In the genomic region with DNA sequence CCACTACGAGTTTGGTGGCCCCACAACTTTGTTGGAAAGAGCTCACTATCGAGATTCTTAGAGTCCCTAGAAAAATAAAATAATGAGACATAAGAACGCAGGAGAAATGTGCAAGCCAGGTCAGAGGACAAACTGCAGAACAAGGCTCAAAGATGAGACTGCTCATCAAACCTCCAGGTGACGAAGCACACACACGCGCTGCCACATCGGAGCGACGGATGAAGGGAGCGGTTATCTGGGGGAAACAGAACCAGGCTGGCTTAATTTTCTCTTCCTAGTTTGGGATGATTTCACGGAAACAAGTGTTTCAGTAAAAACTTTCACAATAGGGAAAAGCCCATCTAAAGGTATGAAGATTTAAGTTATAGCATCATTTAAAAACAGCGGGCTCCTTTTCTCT, we compare ENCODE assay signal across 34 cellular contexts.
A peak's percentile ranks its signal among the peaks of the same experiment; 100 is the strongest.
DNase-seq lines count a peak whose midpoint lies in the region; ATAC-seq, FAIRE-seq and TF ChIP-seq lines count a peak whose summit lies in the region.
"Had no signal": no experiment of that assay in that cellular context is flagged by ENCODE, and none has a peak within 500 bp of the region (broad histone marks: within the 10 kb centered on the region; RNA-seq: fewer than 3 reads in every experiment).

No MANE protein-coding gene starts in this region.

- CTCF ChIA-PET in K562 (lab: Yijun Ruan, JAX; ENCODE audit: low intra/inter-chr PET ratio), result no interaction called here

- H3K9me1 ChIP-seq in K562 (ENCODE audit: control insufficient read depth, insufficient read depth, low read length), result no peaks in the 10 kb centered on the region

- 27% methylated on average over 12 of the region's 12 CpGs for WGBS in K562 (ENCODE audit: insufficient coverage, low coverage, missing lambda C conversion rate)

- peaks cover 13 to 14% of the 10 kb centered on the region in 2 experiments; a peak in 4 of 5 replicates for H3K4me1 ChIP-seq in K562 (replicated peaks in 1 of 2; ENCODE audit: control insufficient read depth in 2 of 2, insufficient read depth in 2 of 2, low read length in 2 of 2)
- H3K4me1 ChIP-seq: BE2C, Caco-2 had no signal

- peak; percentile 15 for DNase-seq in activated CD8-positive, alpha-beta memory T cell treated with anti-CD3 and anti-CD28 coated beads, Interleukin-2, amount 50 U/mL, for 48 hours
- no peak for DNase-seq in activated CD8-positive, alpha-beta memory T cell treated with anti-CD3 and anti-CD28 coated beads, Interleukin-2, amount 50 U/mL, for 4 hours
- DNase-seq in CD14-positive monocyte (ENCODE audit: low spot score) (no peak), K562 (ENCODE audit: extremely low read depth in 1 of 4, low spot score in 3 of 4) (peak; percentile 43 to 65 (median 51)), LoVo (ENCODE audit: low spot score) (no peak)
- DNase-seq: 8988T; ACHN; AML-193; BE2C; C1 segment of cervical spinal cord; Caco-2; Calu3; CD4-positive, alpha-beta memory T cell; CD4-positive, alpha-beta T cell; CD4-positive, CD25-positive, alpha-beta regulatory T cell; CD8-positive, alpha-beta memory T cell; CD8-positive, alpha-beta T cell; COR-L47; DMS 273 treated with DMSO at 0.1 percent for 48 hours; DMS153; DMS53; DMS79; DMS79 treated with DMSO at 0.1 percent for 48 hours; DND-41; EL had no signal

- H3K9me3 Mint-ChIP-seq in CD14-positive monocyte, result peaks cover 12 to 20% (median 15%) of the 10 kb centered on the region in 7 donors

- no peaks in the 10 kb centered on the region for H4K20me1 ChIP-seq in K562 (replicated peaks; ENCODE audit: control insufficient read depth, insufficient read depth, low read length)
- H4K20me1 ChIP-seq: BLaER1; BLaER1 treated with 17β-estradiol and CSF1 and Interleukin-3, amounts not matched to agents 10 nM and 100 nM had no signal

- H3K27ac Mint-ChIP-seq in CD14-positive monocyte, result peak overlapping the region in 5 of 7 donors; percentile 46 to 97 (median 89)
- H3K27ac Mint-ChIP-seq: B cell; CD4-positive, alpha-beta memory T cell; CD4-positive, alpha-beta T cell; CD4-positive, CD25-positive, alpha-beta regulatory T cell; CD8-positive, alpha-beta memory T cell; CD8-positive, alpha-beta T cell had no signal

- intact Hi-C loops in CD14-positive monocyte (cut with micrococcal nuclease), result no loop called here
- intact Hi-C loops in K562 (cut with micrococcal nuclease), result no loop called here

- peak; percentile 87 for FAIRE-seq in K562 (lab: Jason Lieb, UNC)
- FAIRE-seq: A204.1, A549, D721Med had no signal

- H3K36me3 ChIP-seq in K562 (ENCODE audit: control insufficient read depth, insufficient read depth, low read length), result peaks cover 28% of the 10 kb centered on the region
- H3K36me3 ChIP-seq: BE2C had no signal

- TF ChIP-seq RAD21 in K562 (CRISPR knock-in tag; conservative IDR thresholded peaks at IDR 0.05 in 1 of 2, IDR thresholded peaks at IDR 0.05 in 1 of 2), result no peak

- H3K9ac ChIP-seq in K562 (ENCODE audit: insufficient read depth in 1 of 2, low read depth in 2 of 2, low read length in 2 of 2), result peak overlapping the region in 1 of 2 experiments; percentile 4; a peak in 1 of 4 replicates
- H3K9ac ChIP-seq: BLaER1; BLaER1 treated with 17β-estradiol and CSF1 and Interleukin-3, amounts not matched to agents 10 nM and 100 nM had no signal

- peaks cover 47% of the 10 kb centered on the region for H3K4me1 Mint-ChIP-seq in CD14-positive monocyte
- H3K4me1 Mint-ChIP-seq: CD4-positive, alpha-beta memory T cell had no signal

- no peak for TF ChIP-seq POLR2A in K562 (conservative IDR thresholded peaks at IDR 0.05)

- peak overlapping the region; percentile 39; the same call in 1 of the 3 replicates for H3K27ac ChIP-seq in K562 (ENCODE audit: extremely low read depth, low read depth, low read length)
- H3K27ac ChIP-seq: 22Rv1; A549; BLaER1; BLaER1 treated with 17β-estradiol and CSF1 and Interleukin-3, amounts not matched to agents 10 nM and 100 nM; C4-2B had no signal

- no peaks in the 10 kb centered on the region for H3K79me2 ChIP-seq in K562 (ENCODE audit: control insufficient read depth, insufficient read depth, low read length)

- TF ChIP-seq CTCF in CD14-positive monocyte (IDR thresholded peaks at IDR 0.05) (no peak), K562 (IDR thresholded peaks at IDR 0.05 in 2 of 3, conservative IDR thresholded peaks at IDR 0.05 in 1 of 3; ENCODE audit: insufficient read depth in 2 of 3, low read depth in 1 of 3, low read length in 3 of 3) (no peak)

- no peaks in the 10 kb centered on the region for H3K27me3 ChIP-seq in K562 (ENCODE audit: control insufficient read depth in 2 of 2, insufficient read depth in 2 of 2, low read length in 2 of 2)
- H3K27me3 ChIP-seq: BE2C; BLaER1; BLaER1 treated with 17β-estradiol and CSF1 and Interleukin-3, amounts not matched to agents 10 nM and 100 nM had no signal

- peaks cover 0 to 2% (median 0%) of the 10 kb centered on the region in 3 donors for H3K27me3 Mint-ChIP-seq in CD14-positive monocyte (ENCODE audit: low read depth in 3 of 3)
- H3K27me3 Mint-ChIP-seq: B cell; CD4-positive, alpha-beta memory T cell; CD4-positive, alpha-beta T cell; CD4-positive, CD25-positive, alpha-beta regulatory T cell had no signal

- no peak overlapping the region for H3K4me3 Mint-ChIP-seq in CD14-positive monocyte
- H3K4me3 Mint-ChIP-seq: B cell; CD4-positive, alpha-beta memory T cell; CD4-positive, alpha-beta T cell; CD4-positive, CD25-positive, alpha-beta regulatory T cell; CD8-positive, alpha-beta memory T cell; CD8-positive, alpha-beta T cell had no signal

- POLR2A ChIA-PET in K562 (lab: Yijun Ruan, JAX), result no interaction called here

- H3K4me2 ChIP-seq in K562 (ENCODE audit: insufficient read depth, low read length), result peak overlapping the region; percentile 28; the same call in 1 of the 2 replicates
- H3K4me2 ChIP-seq: A549; BLaER1; BLaER1 treated with 17β-estradiol and CSF1 and Interleukin-3, amounts not matched to agents 10 nM and 100 nM had no signal

- peaks cover 32 to 47% of the 10 kb centered on the region in 2 donors for H3K36me3 Mint-ChIP-seq in CD14-positive monocyte

- peak overlapping the region; percentile 1; the same call in 1 of the 2 replicates for H2AFZ ChIP-seq in K562 (ENCODE audit: low read depth, low read length)

- peak; percentile 49; the same call in 1 of the 2 replicates for TF ChIP-seq EP300 in K562 (IDR thresholded peaks at IDR 0.05; ENCODE audit: low read length)

- ATAC-seq in K562 (peak; percentile 72), GM21360 (IDR thresholded peaks at IDR 0.05; ENCODE audit: unreplicated experiment) (no peak)
- ATAC-seq: CD8-positive, alpha-beta T cell had no signal

- no TSS peak for BruUV-seq in K562 (replicated peaks; lab: Mats Ljungman, UMichigan)

- in situ Hi-C loops in K562 (cut with MboI), result no loop called here

- H3K9me3 ChIP-seq in K562 (replicated peaks; ENCODE audit: control insufficient read depth, insufficient read depth, low read depth, low read length), result 0 out of 2 replicates have a peak, but pooled peaks cover 1% of the 10 kb centered on the region
- H3K9me3 ChIP-seq: A549, BE2C had no signal

- no peak overlapping the region for H3K4me3 ChIP-seq in K562
- H3K4me3 ChIP-seq: A549; BLaER1; BLaER1 treated with 17β-estradiol and CSF1 and Interleukin-3, amounts not matched to agents 10 nM and 100 nM had no signal

Comparison
In these comparisons a context has a peak if more than half of its experiments do, and no peak if none do; other contexts are left out.
1. DNase-seq: peak in activated CD8-positive, alpha-beta memory T cell treated with anti-CD3 and anti-CD28 coated beads, Interleukin-2, amount 50 U/mL, for 48 hours (single experiment) and K562 (4 of 4); none in activated CD8-positive, alpha-beta memory T cell treated with anti-CD3 and anti-CD28 coated beads, Interleukin-2, amount 50 U/mL, for 4 hours (single experiment), CD14-positive monocyte (single experiment) and LoVo (single experiment).